8 cellular contexts compared by ENCODE assay signal in the genomic region with DNA sequence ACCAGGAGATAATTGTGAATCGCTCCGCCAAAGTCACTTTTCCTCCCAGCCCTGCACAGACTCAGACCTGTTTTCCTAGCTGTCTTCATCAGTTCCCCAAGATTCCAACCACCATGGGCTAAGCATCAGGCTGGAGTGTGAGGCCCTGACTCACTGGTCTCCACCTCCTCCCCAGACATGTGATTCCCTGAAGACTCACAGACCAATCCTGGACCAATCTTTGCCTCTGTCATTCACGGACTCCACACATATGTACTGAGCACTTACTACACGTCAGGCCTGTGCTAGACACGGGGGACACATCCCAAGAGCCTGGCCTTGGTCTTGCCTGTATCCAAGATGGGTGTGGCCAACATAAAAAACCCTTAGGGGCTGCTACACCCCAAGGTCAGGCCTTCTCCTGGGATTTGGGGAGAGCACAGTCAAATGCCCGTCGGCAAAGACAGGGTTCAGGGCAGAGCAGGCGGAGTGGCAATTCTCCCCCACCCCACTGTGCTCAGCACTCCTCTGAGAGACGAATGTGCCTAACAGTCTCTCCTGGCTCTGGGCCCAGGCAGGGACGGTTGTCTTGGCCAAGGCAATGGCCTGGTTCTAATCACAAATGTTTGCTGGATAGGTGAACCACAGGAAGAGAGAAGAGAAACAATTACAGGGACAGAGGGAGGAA. TPM values are rescaled to one million over a fixed set of nuclear protein-coding genes. Genes with fewer than 3 reads are reported as not detected.
DNase-seq lines count a peak whose midpoint lies in the region; ATAC-seq and TF ChIP-seq lines count a peak whose summit lies in the region.

No MANE protein-coding gene starts in this region.

- H3K4me3 Mint-ChIP-seq in activated CD4-positive, alpha-beta T cell treated with anti-CD3 and anti-CD28 coated beads, Interleukin-2, amount 10 ng/mL, durations not matched to agents 7 days and 5 days: peak overlapping the region; percentile 98
- no peak overlapping the region for H3K4me3 Mint-ChIP-seq in activated B cell treated with CpG ODN at 0.5 μM for 24 hours

- no peak for TF ChIP-seq CTCF in activated B cell treated with CpG ODN at 0.5 μM for 24 hours (IDR thresholded peaks at IDR 0.05)
- TF ChIP-seq CTCF in foreskin keratinocyte (conservative IDR thresholded peaks at IDR 0.05): no peak
- TF ChIP-seq CTCF in psoas muscle (IDR thresholded peaks at IDR 0.05): no peak

- H3K36me3 Mint-ChIP-seq in activated CD4-positive, alpha-beta T cell treated with anti-CD3 and anti-CD28 coated beads, Interleukin-2, amount 10 ng/mL, durations not matched to agents 7 days and 5 days (ENCODE audit: low read depth): peaks cover 78% of the 10 kb centered on the region
- H3K36me3 Mint-ChIP-seq in activated B cell treated with CpG ODN at 0.5 μM for 24 hours (ENCODE audit: low read depth): peaks cover 13% of the 10 kb centered on the region

- intact Hi-C loops in activated B cell treated with CpG ODN at 0.5 μM for 24 hours (cut with micrococcal nuclease) (no loop called here), psoas muscle (cut with DNase I) (no loop called here)

- H3K9me3 Mint-ChIP-seq in activated CD4-positive, alpha-beta T cell treated with anti-CD3 and anti-CD28 coated beads, Interleukin-2, amount 10 ng/mL, durations not matched to agents 7 days and 5 days: no peaks in the 10 kb centered on the region
- no peaks in the 10 kb centered on the region for H3K9me3 Mint-ChIP-seq in activated B cell treated with CpG ODN at 0.5 μM for 24 hours

- H3K27ac Mint-ChIP-seq in activated CD4-positive, alpha-beta T cell treated with anti-CD3 and anti-CD28 coated beads, Interleukin-2, amount 10 ng/mL, durations not matched to agents 7 days and 5 days: peak overlapping the region; percentile 94
- peak overlapping the region; percentile 97 for H3K27ac Mint-ChIP-seq in activated B cell treated with CpG ODN at 0.5 μM for 24 hours

- no peaks in the 10 kb centered on the region for H3K36me3 ChIP-seq in psoas muscle (ENCODE audit: insufficient read depth in 1 of 2, low read depth in 1 of 2)

- H3K27me3 ChIP-seq in foreskin keratinocyte (no peaks in the 10 kb centered on the region), psoas muscle (ENCODE audit: insufficient read depth in 3 of 3, low read length in 2 of 3) (no peaks in the 10 kb centered on the region)

- ATAC-seq in activated B cell treated with CpG ODN at 0.5 μM for 24 hours (ENCODE audit: low read depth) (no peak), foreskin keratinocyte (peak; percentile 79), psoas muscle (peak; percentile 36 to 50 (median 47)), GM21737 (IDR thresholded peaks at IDR 0.05; ENCODE audit: unreplicated experiment) (no peak), GM21576 (IDR thresholded peaks at IDR 0.05; ENCODE audit: unreplicated experiment) (no peak)

- H3K4me1 Mint-ChIP-seq in activated CD4-positive, alpha-beta T cell treated with anti-CD3 and anti-CD28 coated beads, Interleukin-2, amount 10 ng/mL, durations not matched to agents 7 days and 5 days: peaks cover 94% of the 10 kb centered on the region
- H3K4me1 Mint-ChIP-seq in activated B cell treated with CpG ODN at 0.5 μM for 24 hours: peaks cover 96% of the 10 kb centered on the region

- no peaks in the 10 kb centered on the region for H3K27me3 Mint-ChIP-seq in activated CD4-positive, alpha-beta T cell treated with anti-CD3 and anti-CD28 coated beads, Interleukin-2, amount 10 ng/mL, durations not matched to agents 7 days and 5 days
- no peaks in the 10 kb centered on the region for H3K27me3 Mint-ChIP-seq in activated B cell treated with CpG ODN at 0.5 μM for 24 hours

- no peak overlapping the region for H3K4me3 ChIP-seq in psoas muscle

- 44 to 55% (median 48%) methylated on average over 10 of the region's 10 CpGs for WGBS in psoas muscle, 3 donors

- peaks cover 28% of the 10 kb centered on the region for H3K4me1 ChIP-seq in foreskin keratinocyte
- peaks cover 88% of the 10 kb centered on the region for H3K4me1 ChIP-seq in psoas muscle

- POLR2A ChIA-PET in activated CD4-positive, alpha-beta T cell treated with anti-CD3 and anti-CD28 coated beads, Interleukin-2, amount 10 ng/mL, durations not matched to agents 7 days and 5 days (lab: Charles Lee): no interaction called here
- POLR2A ChIA-PET in activated B cell treated with CpG ODN at 0.5 μM for 24 hours (lab: Charles Lee): interaction anchor here (3.1 to 5.3 kb wide), 2 partner anchors 13 to 14 kb away, joined by 16 to 93 read pairs; a partner anchor contains a TSS

- no peak for DNase-seq in activated CD4-positive, alpha-beta T cell treated with anti-CD3 and anti-CD28 coated beads, Interleukin-2, amount 10 ng/mL, durations not matched to agents 7 days and 5 days
- DNase-seq in activated CD4-positive, alpha-beta T cell treated with anti-CD3 and anti-CD28 coated beads for 48 hours: no peak
- DNase-seq in activated B cell treated with CpG ODN at 0.5 μM for 24 hours: no peak
- peak; percentile 81 to 94 for DNase-seq in foreskin keratinocyte
- peak; percentile 62 to 79 for DNase-seq in psoas muscle
- no peak for DNase-seq in NCI-H146 (lab: John Stamatoyannopoulos, UW)

- H3K27ac ChIP-seq in foreskin keratinocyte: peak overlapping the region; percentile 82
- peak overlapping the region; percentile 70 for H3K27ac ChIP-seq in psoas muscle

- H3K9me3 ChIP-seq in psoas muscle: no peaks in the 10 kb centered on the region

- CTCF ChIA-PET in activated CD4-positive, alpha-beta T cell treated with anti-CD3 and anti-CD28 coated beads, Interleukin-2, amount 10 ng/mL, durations not matched to agents 7 days and 5 days (lab: Charles Lee): interaction anchor here (0.8 to 11.7 kb wide), 4 partner anchors 10 to 66 kb away, joined by 3 to 63 read pairs (median 12); no protein-coding TSS in a partner anchor
- CTCF ChIA-PET in activated B cell treated with CpG ODN at 0.5 μM for 24 hours (lab: Charles Lee): interaction anchor here (0.9 kb wide), 1 partner anchor 13 kb away, joined by 3 read pairs; no protein-coding TSS in a partner anchor

RNA-seq across cellular contexts. Expression of a gene that starts 11.9 kb away (rescaled TPM):
- total RNA-seq in activated CD4-positive, alpha-beta T cell treated with anti-CD3 and anti-CD28 coated beads, Interleukin-2, amount 10 ng/mL, durations not matched to agents 7 days and 5 days: 100 to 1,000 TPM; 412 to 477 TPM
- total RNA-seq in activated B cell treated with CpG ODN at 0.5 μM for 24 hours (65.8 and 88.1 TPM in 2 replicates), foreskin keratinocyte (4.1 and 6.1 TPM in 2 replicates), psoas muscle (10 to 100 TPM in 1 of 4 donors, 1 to 10 TPM in 3; 3.6 to 11.4 (median 8.3) TPM)
- polyA plus RNA-seq in foreskin keratinocyte (4.0 and 5.6 TPM in 2 replicates), psoas muscle (1 to 10 TPM; 3.6 to 6.1 (median 5.1) TPM)

RNA-seq across cellular contexts. Expression of a gene that starts 31.2 kb away (rescaled TPM):
- 10 to 100 TPM; 79.9 to 80.4 TPM for total RNA-seq in activated CD4-positive, alpha-beta T cell treated with anti-CD3 and anti-CD28 coated beads, Interleukin-2, amount 10 ng/mL, durations not matched to agents 7 days and 5 days
- total RNA-seq in activated B cell treated with CpG ODN at 0.5 μM for 24 hours (41.4 and 50.6 TPM in 2 replicates), foreskin keratinocyte (32.5 and 33.4 TPM in 2 replicates), psoas muscle (10 to 100 TPM in 3 of 4 donors, 1 to 10 TPM in 1; 9.7 to 17.4 (median 12.2) TPM)
- polyA plus RNA-seq in foreskin keratinocyte (61.0 and 65.8 TPM in 2 replicates), psoas muscle (10 to 100 TPM; 16.6 to 39.6 (median 37.1) TPM)

RNA-seq across cellular contexts. Expression of a gene that starts 38.3 kb away (rescaled TPM):
- 1 to 10 TPM; 2.5 to 4.1 TPM for total RNA-seq in activated CD4-positive, alpha-beta T cell treated with anti-CD3 and anti-CD28 coated beads, Interleukin-2, amount 10 ng/mL, durations not matched to agents 7 days and 5 days
- total RNA-seq in activated B cell treated with CpG ODN at 0.5 μM for 24 hours (1.7 and 1.8 TPM in 2 replicates), foreskin keratinocyte (4.7 and 6.3 TPM in 2 replicates), psoas muscle (under 1 TPM in 2 of 4 donors, not detected in 2; 0.40 to 0.44 TPM)
- polyA plus RNA-seq in foreskin keratinocyte (4.8 and 7.9 TPM in 2 replicates), psoas muscle (under 1 TPM in 2 of 3 donors, not detected in 1; 0.05 to 0.12 TPM)

RNA-seq across cellular contexts. Expression of a gene that starts 52.0 kb away (rescaled TPM):
- 10 to 100 TPM; 16.8 to 22.4 TPM for total RNA-seq in activated CD4-positive, alpha-beta T cell treated with anti-CD3 and anti-CD28 coated beads, Interleukin-2, amount 10 ng/mL, durations not matched to agents 7 days and 5 days
- 71.3 and 85.4 TPM in 2 replicates for total RNA-seq in activated B cell treated with CpG ODN at 0.5 μM for 24 hours
- 16.6 and 18.5 TPM in 2 replicates for total RNA-seq in foreskin keratinocyte
- polyA plus RNA-seq in foreskin keratinocyte: 19.9 and 21.3 TPM in 2 replicates
- total RNA-seq in psoas muscle: 10 to 100 TPM in 3 of 4 donors, 1 to 10 TPM in 1; 8.9 to 52.6 (median 27.3) TPM
- polyA plus RNA-seq in psoas muscle: 10 to 100 TPM; 14.0 to 31.4 (median 14.8) TPM

Comparison
In these comparisons a context has a peak if more than half of its experiments do, and no peak if none do; other contexts are left out.
1. DNase-seq: peak in foreskin keratinocyte (2 of 2) and psoas muscle (2 of 2); none in activated CD4-positive, alpha-beta T cell treated with anti-CD3 and anti-CD28 coated beads, Interleukin-2, amount 10 ng/mL, durations not matched to agents 7 days and 5 days (single experiment), activated CD4-positive, alpha-beta T cell treated with anti-CD3 and anti-CD28 coated beads for 48 hours (single experiment), activated B cell treated with CpG ODN at 0.5 μM for 24 hours (single experiment) and NCI-H146 (single experiment).
2. ATAC-seq: peak in foreskin keratinocyte (single experiment) and psoas muscle (4 of 4); none in activated B cell treated with CpG ODN at 0.5 μM for 24 hours (single experiment), GM21737 (single experiment) and GM21576 (single experiment).